Comparison of ENCODE assay signal across 1 cellular context in genomic region chr14:95489163-95489887, GRCh38.
A peak's percentile ranks its signal among the peaks of the same experiment; 100 is the strongest.
TF ChIP-seq lines count a peak whose summit lies in the region.

No MANE protein-coding gene starts in this region.

TF ChIP-seq in HepG2, 621 proteins besides CTCF, POLR2A, EP300 and RAD21 (continued from another document):
- TF ChIP-seq, protein P1, sequence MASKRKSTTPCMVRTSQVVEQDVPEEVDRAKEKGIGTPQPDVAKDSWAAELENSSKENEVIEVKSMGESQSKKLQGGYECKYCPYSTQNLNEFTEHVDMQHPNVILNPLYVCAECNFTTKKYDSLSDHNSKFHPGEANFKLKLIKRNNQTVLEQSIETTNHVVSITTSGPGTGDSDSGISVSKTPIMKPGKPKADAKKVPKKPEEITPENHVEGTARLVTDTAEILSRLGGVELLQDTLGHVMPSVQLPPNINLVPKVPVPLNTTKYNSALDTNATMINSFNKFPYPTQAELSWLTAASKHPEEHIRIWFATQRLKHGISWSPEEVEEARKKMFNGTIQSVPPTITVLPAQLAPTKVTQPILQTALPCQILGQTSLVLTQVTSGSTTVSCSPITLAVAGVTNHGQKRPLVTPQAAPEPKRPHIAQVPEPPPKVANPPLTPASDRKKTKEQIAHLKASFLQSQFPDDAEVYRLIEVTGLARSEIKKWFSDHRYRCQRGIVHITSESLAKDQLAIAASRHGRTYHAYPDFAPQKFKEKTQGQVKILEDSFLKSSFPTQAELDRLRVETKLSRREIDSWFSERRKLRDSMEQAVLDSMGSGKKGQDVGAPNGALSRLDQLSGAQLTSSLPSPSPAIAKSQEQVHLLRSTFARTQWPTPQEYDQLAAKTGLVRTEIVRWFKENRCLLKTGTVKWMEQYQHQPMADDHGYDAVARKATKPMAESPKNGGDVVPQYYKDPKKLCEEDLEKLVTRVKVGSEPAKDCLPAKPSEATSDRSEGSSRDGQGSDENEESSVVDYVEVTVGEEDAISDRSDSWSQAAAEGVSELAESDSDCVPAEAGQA (IDR thresholded peaks at IDR 0.05; ENCODE audit: low read depth) = no peak
- TF ChIP-seq, protein P1 (CRISPR knock-in tag; IDR thresholded peaks at IDR 0.05; ENCODE audit: borderline replicate concordance) = no peak
- no peak for TF ChIP-seq TBX3 (IDR thresholded peaks at IDR 0.05; ENCODE audit: borderline replicate concordance)
- TF ChIP-seq, protein P2, sequence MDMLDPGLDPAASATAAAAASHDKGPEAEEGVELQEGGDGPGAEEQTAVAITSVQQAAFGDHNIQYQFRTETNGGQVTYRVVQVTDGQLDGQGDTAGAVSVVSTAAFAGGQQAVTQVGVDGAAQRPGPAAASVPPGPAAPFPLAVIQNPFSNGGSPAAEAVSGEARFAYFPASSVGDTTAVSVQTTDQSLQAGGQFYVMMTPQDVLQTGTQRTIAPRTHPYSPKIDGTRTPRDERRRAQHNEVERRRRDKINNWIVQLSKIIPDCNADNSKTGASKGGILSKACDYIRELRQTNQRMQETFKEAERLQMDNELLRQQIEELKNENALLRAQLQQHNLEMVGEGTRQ (IDR thresholded peaks at IDR 0.05; ENCODE audit: low read depth, low read length) = no peak
- TF ChIP-seq, protein P2 (CRISPR knock-in tag; IDR thresholded peaks at IDR 0.05; ENCODE audit: borderline replicate concordance) = no peak
- no peak for TF ChIP-seq DMTF1 (CRISPR knock-in tag; IDR thresholded peaks at IDR 0.05)
- no peak for TF ChIP-seq CEBPB (IDR thresholded peaks at IDR 0.05; ENCODE audit: borderline replicate concordance, low read depth, low read length)
- TF ChIP-seq DMAP1 (CRISPR knock-in tag; IDR thresholded peaks at IDR 0.05) = no peak
- TF ChIP-seq THYN1 (CRISPR knock-in tag; IDR thresholded peaks at IDR 0.05; ENCODE audit: borderline replicate concordance, low read depth) = no peak
- TF ChIP-seq ZNF646 (CRISPR knock-in tag; IDR thresholded peaks at IDR 0.05) = no peak
- no peak for TF ChIP-seq SOX6 (IDR thresholded peaks at IDR 0.05)
- TF ChIP-seq SOX6 (CRISPR knock-in tag; IDR thresholded peaks at IDR 0.05) = peak; percentile 48; the same call in 1 of the 2 replicates
- TF ChIP-seq, protein P3, sequence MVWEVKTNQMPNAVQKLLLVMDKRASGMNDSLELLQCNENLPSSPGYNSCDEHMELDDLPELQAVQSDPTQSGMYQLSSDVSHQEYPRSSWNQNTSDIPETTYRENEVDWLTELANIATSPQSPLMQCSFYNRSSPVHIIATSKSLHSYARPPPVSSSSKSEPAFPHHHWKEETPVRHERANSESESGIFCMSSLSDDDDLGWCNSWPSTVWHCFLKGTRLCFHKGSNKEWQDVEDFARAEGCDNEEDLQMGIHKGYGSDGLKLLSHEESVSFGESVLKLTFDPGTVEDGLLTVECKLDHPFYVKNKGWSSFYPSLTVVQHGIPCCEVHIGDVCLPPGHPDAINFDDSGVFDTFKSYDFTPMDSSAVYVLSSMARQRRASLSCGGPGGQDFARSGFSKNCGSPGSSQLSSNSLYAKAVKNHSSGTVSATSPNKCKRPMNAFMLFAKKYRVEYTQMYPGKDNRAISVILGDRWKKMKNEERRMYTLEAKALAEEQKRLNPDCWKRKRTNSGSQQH (CRISPR knock-in tag; IDR thresholded peaks at IDR 0.05; ENCODE audit: low read depth) = no peak
- no peak for TF ChIP-seq MAZ (IDR thresholded peaks at IDR 0.05; ENCODE audit: borderline replicate concordance, low read depth, low read length)
- no peak for TF ChIP-seq MAZ (CRISPR knock-in tag; IDR thresholded peaks at IDR 0.05; ENCODE audit: low read depth)
- peak; percentile 48 for TF ChIP-seq TEAD3 (CRISPR knock-in tag; optimal IDR thresholded peaks at IDR 0.05; ENCODE audit: borderline replicate concordance)
- no peak for TF ChIP-seq KAT7 (CRISPR knock-in tag; IDR thresholded peaks at IDR 0.05; ENCODE audit: borderline replicate concordance)
- no peak for TF ChIP-seq BRCA1 (CRISPR knock-in tag; IDR thresholded peaks at IDR 0.05)
- TF ChIP-seq RAD51 (IDR thresholded peaks at IDR 0.05; ENCODE audit: borderline replicate concordance) = no peak
- no peak for TF ChIP-seq ZNF468 (CRISPR knock-in tag; IDR thresholded peaks at IDR 0.05)
- TF ChIP-seq PLRG1 (conservative IDR thresholded peaks at IDR 0.05) = no peak
- TF ChIP-seq AHR (CRISPR knock-in tag; IDR thresholded peaks at IDR 0.05) = no peak
- no peak for TF ChIP-seq ZNF557 (CRISPR knock-in tag; IDR thresholded peaks at IDR 0.05)
- no peak for TF ChIP-seq RNF219 (CRISPR knock-in tag; IDR thresholded peaks at IDR 0.05)
- TF ChIP-seq ZBTB7A (CRISPR knock-in tag; IDR thresholded peaks at IDR 0.05) = no peak
- 0 out of 2 replicates have a peak, but pooled peaks have one; percentile 68 for TF ChIP-seq FOXO4 (CRISPR knock-in tag; conservative IDR thresholded peaks at IDR 0.05)
